In the genomic region with DNA sequence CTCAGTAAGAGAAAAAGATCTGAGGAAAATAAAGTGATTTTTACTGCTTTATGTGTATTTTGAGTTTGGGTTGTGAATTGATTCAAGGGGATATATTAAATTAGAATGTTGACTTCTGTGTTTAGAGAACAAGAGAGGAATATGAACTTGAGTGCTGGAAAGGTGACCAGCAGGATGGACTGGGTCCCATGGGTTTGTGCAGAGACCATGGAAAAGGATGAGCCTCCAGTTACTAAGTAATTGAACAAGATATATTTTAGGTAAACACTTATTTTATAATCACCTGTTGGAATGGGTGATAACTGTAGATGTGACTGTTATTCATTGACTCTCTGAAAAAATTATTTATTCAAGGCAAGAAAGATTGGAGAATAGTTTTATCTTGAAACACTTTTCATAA, we compare ENCODE assay signal across 26 cellular contexts.
"Had no signal": no experiment of that assay in that cellular context is flagged by ENCODE, and none has a peak within 500 bp of the region (broad histone marks: within the 10 kb centered on the region; RNA-seq: fewer than 3 reads in every experiment).

No MANE protein-coding gene starts in this region.

- H3K27me3 ChIP-seq: ovary, right lobe of liver, sigmoid colon, suprapubic skin, testis, tibial artery, transverse colon, upper lobe of right lung, uterus had no signal

- H3K27ac ChIP-seq: neural progenitor cell, ovary, parathyroid adenoma, psoas muscle, right lobe of liver, sigmoid colon, suprapubic skin, testis, tibial artery, transverse colon, upper lobe of right lung, uterus had no signal

- ATAC-seq: natural killer cell; psoas muscle; right cardiac atrium; right lobe of liver; stimulated activated effector memory CD8-positive, alpha-beta T cell treated with anti-CD3 and anti-CD28 coated beads, Interleukin-12 subunit alpha, Interleukin-12 subunit beta, amount 100 ng/mL, for 72 hours; stimulated activated naive CD8-positive, alpha-beta T cell treated with anti-CD3 and anti-CD28 coated beads, Interleukin-15, amount 100 ng/mL, for 72 hours; stimulated activated naive CD8-positive, alpha-beta T cell treated with anti-CD3 and anti-CD28 coated beads, Interleukin-15, Interleukin-2, amounts not matched to agents 100 U/mL and 50 U/mL, for 24 hours; upper lobe of right lung had no signal

- DNase-seq: natural killer cell; occipital lobe; ovary; posterior cingulate gyrus; psoas muscle; right cardiac atrium; right lobe of liver; sigmoid colon; small intestine; stimulated activated CD4-positive, alpha-beta T cell treated with anti-CD3 and anti-CD28 coated beads, Interleukin-15, amount 100 ng/mL, for 24 hours; stimulated activated CD4-positive, alpha-beta T cell treated with anti-CD3 and anti-CD28 coated beads, Interleukin-2, amount 100 ng/mL, for 24 hours; stimulated activated CD4-positive, alpha-beta T cell treated with anti-CD3 and anti-CD28 coated beads, Interleukin-2, amount 100 ng/mL, for 48 hours; stimulated activated CD4-positive, alpha-beta T cell treated with anti-CD3 and anti-CD28 coated beads, Interleukin-4, amount 100 ng/mL, for 24 hours; stimulated activated naive CD4-positive, alpha-beta T cell; stimulated activated naive CD8-positive, alpha-beta T cell treated with anti-CD3 and anti-CD28 coated beads, Interleukin-15, amount 100 ng/mL, for 72 hours; stimulated activated naive CD8-positive, alpha-beta T cell treated with anti-CD3 and anti-CD28 coated beads, Interleukin-15, Interleukin-2, amounts not matched to agents 100 U/mL and 50 U/mL, for 24 hours; substantia nigra; testis; tibial artery; transverse colon; upper lobe of right lung; uterus had no signal

- H3K4me1 ChIP-seq: psoas muscle, upper lobe of right lung, uterus had no signal

- H3K36me3 ChIP-seq: neural progenitor cell, ovary, sigmoid colon, suprapubic skin, tibial artery, transverse colon, upper lobe of right lung, uterus had no signal

- H3K4me3 ChIP-seq: neural progenitor cell, ovary, psoas muscle, right lobe of liver, sigmoid colon, suprapubic skin, testis, tibial artery, transverse colon, upper lobe of right lung, uterus had no signal

- H3K9me3 ChIP-seq: ovary, psoas muscle, right lobe of liver, sigmoid colon, suprapubic skin, testis, tibial artery, transverse colon, upper lobe of right lung, uterus had no signal
